ENCODE assay signal across 8 cellular contexts in the genomic region with DNA sequence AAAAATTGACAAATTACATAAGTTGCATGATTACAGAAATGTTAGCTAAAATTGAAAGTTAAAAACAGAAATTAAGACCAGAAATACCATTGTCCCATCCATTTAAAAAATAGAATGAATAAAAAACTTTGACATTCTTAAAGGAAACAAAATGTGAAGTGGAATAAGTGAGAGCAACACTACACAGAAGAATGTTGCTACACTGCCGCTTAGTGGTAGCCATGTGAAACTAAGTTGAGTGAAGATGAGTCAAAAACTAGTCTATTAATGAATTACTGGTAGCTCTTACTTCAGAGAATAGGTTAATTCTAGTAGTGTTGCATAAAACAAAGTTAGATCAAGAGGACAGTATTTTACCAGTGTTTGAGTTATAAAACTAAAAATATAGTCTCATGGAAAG.
DNase-seq lines count a peak whose midpoint lies in the region; ATAC-seq, FAIRE-seq and TF ChIP-seq lines count a peak whose summit lies in the region.

No MANE protein-coding gene starts in this region.

- H3K9me3 ChIP-seq in ascending aorta (no peaks in the 10 kb centered on the region), HepG2 (ENCODE audit: low read length) (no peaks in the 10 kb centered on the region)

- H3K9ac ChIP-seq in HepG2 (ENCODE audit: insufficient read depth, low read depth, low read length), result no peak overlapping the region

- ATAC-seq in GM19438 (IDR thresholded peaks at IDR 0.05; ENCODE audit: low read depth, unreplicated experiment), result peak; percentile 90
- peak; percentile 74 for ATAC-seq in HepG2
- ATAC-seq in GM19452 (IDR thresholded peaks at IDR 0.05; ENCODE audit: unreplicated experiment), result no peak

- H3K27ac Mint-ChIP-seq in T-helper 2 cell treated with Interferon-gamma antibody and Interleukin-4, amounts not matched to agents 5 μg/mL and 100 μg/mL, for 36 hours, result no peak overlapping the region

- no peak overlapping the region for H3K4me2 ChIP-seq in HepG2 (ENCODE audit: low read depth, low read length)

- POLR2A ChIA-PET in HepG2 (lab: Yijun Ruan, JAX), result no interaction called here

- peak; percentile 65 for DNase-seq in DMS53 treated with DMSO at 0.1 percent for 48 hours (lab: John Stamatoyannopoulos, UW; ENCODE audit: unreplicated experiment)
- peak; percentile 20 for DNase-seq in KBM-7
- no peak for DNase-seq in ascending aorta (ENCODE audit: low spot score in 2 of 2)
- DNase-seq in HepG2 (ENCODE audit: low spot score), result peak; percentile 30
- DNase-seq in T-helper 2 cell treated with Interferon-gamma antibody and Interleukin-4, amounts not matched to agents 5 μg/mL and 100 μg/mL, for 36 hours (ENCODE audit: low spot score), result no peak
- no peak for DNase-seq in UCSD-AML1 (lab: John Stamatoyannopoulos, UW; ENCODE audit: unreplicated experiment)

- H2AFZ ChIP-seq in HepG2 (ENCODE audit: low read length), result no peak overlapping the region

- no peak overlapping the region for H3K4me3 Mint-ChIP-seq in T-helper 2 cell treated with Interferon-gamma antibody and Interleukin-4, amounts not matched to agents 5 μg/mL and 100 μg/mL, for 36 hours

- H3K79me2 ChIP-seq in HepG2 (ENCODE audit: insufficient read depth, low read length), result no peaks in the 10 kb centered on the region

- no peaks in the 10 kb centered on the region for H3K4me1 ChIP-seq in ascending aorta
- no peaks in the 10 kb centered on the region for H3K4me1 ChIP-seq in HepG2 (ENCODE audit: insufficient read depth, low read length)

- peak in 2 of 3 experiments; percentile 21 to 30 for TF ChIP-seq CTCF in ascending aorta (IDR thresholded peaks at IDR 0.05)
- TF ChIP-seq CTCF in HepG2 (CRISPR knock-in tag; IDR thresholded peaks at IDR 0.05), result peak; percentile 66

- H3K27ac ChIP-seq in ascending aorta, result no peak overlapping the region
- H3K27ac ChIP-seq in HepG2 (ENCODE audit: extremely low read length, insufficient read depth, low read length), result no peak overlapping the region

- intact Hi-C loops in ascending aorta (cut with DNase I), result no loop called here
- intact Hi-C loops in HepG2 (cut with micrococcal nuclease; ENCODE audit: unreplicated experiment), result loop anchor here (1.0 kb wide), 2 partner anchors 139 to 623 kb away; no protein-coding TSS in a partner anchor

- H3K36me3 ChIP-seq in ascending aorta (no peaks in the 10 kb centered on the region), HepG2 (replicated peaks in 1 of 2; ENCODE audit: control insufficient read depth in 1 of 2, insufficient read depth in 2 of 2, low read length in 2 of 2) (no peaks in the 10 kb centered on the region)

- H3K27me3 ChIP-seq in ascending aorta (no peaks in the 10 kb centered on the region), HepG2 (ENCODE audit: control insufficient read depth in 1 of 2, insufficient read depth in 2 of 2, low read length in 2 of 2) (no peaks in the 10 kb centered on the region)

- no peaks in the 10 kb centered on the region for H3K27me3 Mint-ChIP-seq in T-helper 2 cell treated with Interferon-gamma antibody and Interleukin-4, amounts not matched to agents 5 μg/mL and 100 μg/mL, for 36 hours (ENCODE audit: low read depth)

- H3K9me3 Mint-ChIP-seq in T-helper 2 cell treated with Interferon-gamma antibody and Interleukin-4, amounts not matched to agents 5 μg/mL and 100 μg/mL, for 36 hours, result no peaks in the 10 kb centered on the region

- no peaks in the 10 kb centered on the region for H4K20me1 ChIP-seq in HepG2 (ENCODE audit: insufficient read depth, low read length)

- peak; percentile 80 for FAIRE-seq in HepG2 (lab: Jason Lieb, UNC)

- in situ Hi-C loops in KBM-7 (cut with MboI; ENCODE audit: low pct_unique_long_range_greater_than_20kb, low sequenced_read_pairs), result no loop called here
- in situ Hi-C loops in HepG2 (cut with HindIII; ENCODE audit: extremely low pct_ligation_motif_present, low pct_unique_long_range_greater_than_20kb), result loop anchor here (25.0 kb wide), 1 partner anchor 609 kb away; no protein-coding TSS in a partner anchor

- no peak for TF ChIP-seq EP300 in HepG2 (IDR thresholded peaks at IDR 0.05; ENCODE audit: low read depth in 2 of 2, low read length in 2 of 2)
- no peak for TF ChIP-seq EP300 in HepG2 (CRISPR knock-in tag; IDR thresholded peaks at IDR 0.05; ENCODE audit: borderline replicate concordance)

- H3K4me1 Mint-ChIP-seq in T-helper 2 cell treated with Interferon-gamma antibody and Interleukin-4, amounts not matched to agents 5 μg/mL and 100 μg/mL, for 36 hours (ENCODE audit: low read depth), result no peaks in the 10 kb centered on the region

- TF ChIP-seq POLR2A in HepG2 (IDR thresholded peaks at IDR 0.05; ENCODE audit: insufficient read depth in 1 of 2, low read depth in 2 of 2, low read length in 2 of 2), result no peak

- H3K4me3 ChIP-seq in ascending aorta, result no peak overlapping the region
- no peak overlapping the region for H3K4me3 ChIP-seq in HepG2 (replicated peaks in 1 of 3; ENCODE audit: insufficient read depth in 1 of 3, low read depth in 2 of 3, low read length in 3 of 3)

- CTCF ChIA-PET in HepG2 (lab: Yijun Ruan, JAX; ENCODE audit: low intra/inter-chr PET ratio, low total read pairs), result interaction anchor here (1.7 kb wide), 1 partner anchor 623 kb away, joined by 10 read pairs; no protein-coding TSS in a partner anchor

- TF ChIP-seq RAD21 in HepG2 (CRISPR knock-in tag; IDR thresholded peaks at IDR 0.05), result no peak

- no peaks in the 10 kb centered on the region for H3K36me3 Mint-ChIP-seq in T-helper 2 cell treated with Interferon-gamma antibody and Interleukin-4, amounts not matched to agents 5 μg/mL and 100 μg/mL, for 36 hours (ENCODE audit: low read depth)

- 0% methylated on average over 1 of the region's 1 CpG for WGBS in HepG2 (ENCODE audit: low lambda C conversion rate)

- BruUV-seq in HepG2 (replicated peaks; lab: Mats Ljungman, UMichigan), result no TSS peak

TF ChIP-seq in HepG2, 621 proteins besides CTCF, POLR2A, EP300 and RAD21:
- TF ChIP-seq ZNF44 (CRISPR knock-in tag; IDR thresholded peaks at IDR 0.05) (no peak), SMC3 (IDR thresholded peaks at IDR 0.05; ENCODE audit: low read length) (0 out of 2 replicates have a peak, but pooled peaks have one; percentile 43), TEAD3 (CRISPR knock-in tag; optimal IDR thresholded peaks at IDR 0.05; ENCODE audit: borderline replicate concordance) (peak; percentile 39), STAG1 (CRISPR knock-in tag; IDR thresholded peaks at IDR 0.05) (peak; percentile 79)
TF ChIP-seq in HepG2: peak in this region for 3.

Comparison
In these comparisons a context has a peak if more than half of its experiments do, and no peak if none do; other contexts are left out.
1. DNase-seq: peak in DMS53 treated with DMSO at 0.1 percent for 48 hours (single experiment), KBM-7 (single experiment) and HepG2 (single experiment); none in ascending aorta (0 of 2), T-helper 2 cell treated with Interferon-gamma antibody and Interleukin-4, amounts not matched to agents 5 μg/mL and 100 μg/mL, for 36 hours (single experiment) and UCSD-AML1 (single experiment).